Comparison of ENCODE assay signal across 25 cellular contexts in genomic region chr4:25013756-25014737, GRCh38. TPM values are rescaled to one million over a fixed set of nuclear protein-coding genes. Genes with fewer than 3 reads are reported as not detected.
DNase-seq lines count a peak whose midpoint lies in the region; ATAC-seq and TF ChIP-seq lines count a peak whose summit lies in the region.
"Had no signal": no experiment of that assay in that cellular context is flagged by ENCODE, and none has a peak within 500 bp of the region (broad histone marks: within the 10 kb centered on the region; RNA-seq: fewer than 3 reads in every experiment).

No MANE protein-coding gene starts in this region.

- no peak overlapping the region for H2BK120ac ChIP-seq in neuronal stem cell (ENCODE audit: low read depth, low read length)

- no peak for ATAC-seq in activated T-cell treated with anti-CD3 and anti-CD28 coated beads, Interleukin-2, amount 50 U/mL, for 72 hours (replicated peaks in 1 of 2)
- ATAC-seq in activated T-cell treated with anti-CD3 and anti-CD28 coated beads, Interleukin-2, amount 50 U/mL, for 4 hours: no peak
- ATAC-seq in HG03025 (IDR thresholded peaks at IDR 0.05; ENCODE audit: low FRiP score, unreplicated experiment): no peak
- no peak for ATAC-seq in natural killer cell treated with Interleukin-12 subunit alpha and Interleukin-12 subunit beta and Interleukin-15 and Interleukin-18, amount 100 ng/mL, for 72 hours
- ATAC-seq: stimulated activated naive CD8-positive, alpha-beta T cell treated with anti-CD3 and anti-CD28 coated beads, Interleukin-15, Interleukin-2, amounts not matched to agents 100 U/mL and 50 U/mL, for 24 hours had no signal

- H3K27ac Mint-ChIP-seq in activated T-cell treated with anti-CD3 and anti-CD28 coated beads, Interleukin-2, amount 50 U/mL, for 72 hours: peak overlapping the region; percentile 46
- H3K27ac Mint-ChIP-seq in natural killer cell treated with Interleukin-12 subunit alpha and Interleukin-12 subunit beta and Interleukin-15 and Interleukin-18, amount 100 ng/mL, for 72 hours: no peak overlapping the region
- H3K27ac Mint-ChIP-seq: activated CD4-positive, alpha-beta T cell treated with anti-CD3 and anti-CD28 coated beads, Interleukin-2, amount 10 ng/mL, durations not matched to agents 24 days and 14 days; CD4-positive, alpha-beta T cell; IgD-negative memory B cell had no signal

- no peaks in the 10 kb centered on the region for H4K20me1 ChIP-seq in hepatocyte (ENCODE audit: insufficient read depth, poor library complexity, severe bottlenecking)

- no peak overlapping the region for H2BK5ac ChIP-seq in neuronal stem cell (ENCODE audit: low read length)

- H2BK12ac ChIP-seq in neuronal stem cell (ENCODE audit: low read length): no peak overlapping the region

- no peak overlapping the region for H3K4ac ChIP-seq in neuronal stem cell (ENCODE audit: low read length)

- 62% methylated on average over 8 of the region's 9 CpGs for WGBS in hepatocyte (ENCODE audit: low lambda C conversion rate, missing lambda C conversion rate)
- WGBS in neuronal stem cell (ENCODE audit: extremely low coverage in 2 of 2, insufficient read length in 2 of 2, insufficient replicate concordance in 1 of 2), 2 donors: no CpG with 5 or more reads among the region's 9 CpGs

- H3K27me3 Mint-ChIP-seq in activated T-cell treated with anti-CD3 and anti-CD28 coated beads, Interleukin-2, amount 50 U/mL, for 72 hours (ENCODE audit: low read depth): peaks cover 6% of the 10 kb centered on the region
- peaks cover 2% of the 10 kb centered on the region for H3K27me3 Mint-ChIP-seq in activated T-cell treated with anti-CD3 and anti-CD28 coated beads, Interleukin-2, amount 50 U/mL, for 4 hours (ENCODE audit: low read depth)
- peaks cover 12% of the 10 kb centered on the region in 2 donors for H3K27me3 Mint-ChIP-seq in natural killer cell treated with Interleukin-12 subunit alpha and Interleukin-12 subunit beta and Interleukin-15 and Interleukin-18, amount 100 ng/mL, for 72 hours

- H3K4me1 ChIP-seq in hepatocyte (ENCODE audit: insufficient read depth): peaks cover 7% of the 10 kb centered on the region
- H3K4me1 ChIP-seq in neuronal stem cell (ENCODE audit: control insufficient read depth in 2 of 2, insufficient read depth in 1 of 2, low read depth in 1 of 2, low read length in 2 of 2): peaks cover 1 to 6% of the 10 kb centered on the region in 2 donors

- no peaks in the 10 kb centered on the region for H3K79me2 ChIP-seq in hepatocyte

- H3K9me3 ChIP-seq in hepatocyte (ENCODE audit: low read depth) (no peaks in the 10 kb centered on the region), neuronal stem cell (replicated peaks in 1 of 2; ENCODE audit: control insufficient read depth in 2 of 2, insufficient read depth in 1 of 2, low read depth in 1 of 2, low read length in 2 of 2) (no peaks in the 10 kb centered on the region)
- H3K9me3 ChIP-seq: MG63, ovary had no signal

- H4K91ac ChIP-seq in neuronal stem cell (ENCODE audit: low read depth, low read length, poor library complexity): no peak overlapping the region

- no peak overlapping the region for H3K4me2 ChIP-seq in hepatocyte
- H3K4me2 ChIP-seq in neuronal stem cell (ENCODE audit: insufficient read depth, low read length, poor library complexity, severe bottlenecking): no peak overlapping the region

- no peak overlapping the region for H3K14ac ChIP-seq in neuronal stem cell (ENCODE audit: low read length)

- H2BK15ac ChIP-seq in neuronal stem cell (ENCODE audit: low read length): no peak overlapping the region

- no peaks in the 10 kb centered on the region for H3K9me2 ChIP-seq in hepatocyte (replicated peaks; ENCODE audit: insufficient read depth)

- no peak overlapping the region for H4K8ac ChIP-seq in neuronal stem cell (ENCODE audit: low read depth, low read length)

- H3K27ac ChIP-seq in hepatocyte: peak overlapping the region; percentile 54
- no peak overlapping the region for H3K27ac ChIP-seq in neuronal stem cell (replicated peaks; ENCODE audit: low read length)
- H3K27ac ChIP-seq: HL-60 had no signal

- no peaks in the 10 kb centered on the region for H3K79me1 ChIP-seq in neuronal stem cell (ENCODE audit: low read depth, low read length)

- H2AK5ac ChIP-seq in neuronal stem cell (ENCODE audit: low read depth, low read length): no peak overlapping the region

- no peak overlapping the region for H3K9ac ChIP-seq in neuronal stem cell (ENCODE audit: low read depth, low read length, poor library complexity)

- no peak for TF ChIP-seq CTCF in hepatocyte (IDR thresholded peaks at IDR 0.05; ENCODE audit: poor library complexity)

- H3K23ac ChIP-seq in neuronal stem cell (ENCODE audit: low read depth, low read length, poor library complexity): no peak overlapping the region

- no peak overlapping the region for H3K18ac ChIP-seq in neuronal stem cell (ENCODE audit: low read length)

- H3K4me1 Mint-ChIP-seq in activated T-cell treated with anti-CD3 and anti-CD28 coated beads, Interleukin-2, amount 50 U/mL, for 72 hours (ENCODE audit: low read depth): no peaks in the 10 kb centered on the region
- H3K4me1 Mint-ChIP-seq in activated T-cell treated with anti-CD3 and anti-CD28 coated beads, Interleukin-2, amount 50 U/mL, for 4 hours (ENCODE audit: low read depth): no peaks in the 10 kb centered on the region
- H3K4me1 Mint-ChIP-seq in natural killer cell treated with Interleukin-12 subunit alpha and Interleukin-12 subunit beta and Interleukin-15 and Interleukin-18, amount 100 ng/mL, for 72 hours (ENCODE audit: low read depth in 2 of 2): no peaks in the 10 kb centered on the region
- H3K4me1 Mint-ChIP-seq: activated CD4-positive, alpha-beta T cell treated with anti-CD3 and anti-CD28 coated beads, Interleukin-2, amount 10 ng/mL, durations not matched to agents 24 days and 14 days; IgD-negative memory B cell had no signal

- no peaks in the 10 kb centered on the region for H3K36me3 ChIP-seq in hepatocyte (replicated peaks; ENCODE audit: insufficient read depth, low read depth)
- H3K36me3 ChIP-seq in neuronal stem cell (replicated peaks in 1 of 2; ENCODE audit: control insufficient read depth in 2 of 2, insufficient read depth in 2 of 2, low read length in 2 of 2): no peaks in the 10 kb centered on the region
- H3K36me3 ChIP-seq: MG63, ovary had no signal

- H3K9me3 Mint-ChIP-seq in activated T-cell treated with anti-CD3 and anti-CD28 coated beads, Interleukin-2, amount 50 U/mL, for 72 hours: no peaks in the 10 kb centered on the region
- H3K9me3 Mint-ChIP-seq in activated T-cell treated with anti-CD3 and anti-CD28 coated beads, Interleukin-2, amount 50 U/mL, for 4 hours: no peaks in the 10 kb centered on the region
- H3K9me3 Mint-ChIP-seq in natural killer cell treated with Interleukin-12 subunit alpha and Interleukin-12 subunit beta and Interleukin-15 and Interleukin-18, amount 100 ng/mL, for 72 hours: no peaks in the 10 kb centered on the region
- H3K9me3 Mint-ChIP-seq: activated CD4-positive, alpha-beta T cell treated with anti-CD3 and anti-CD28 coated beads, Interleukin-2, amount 10 ng/mL, durations not matched to agents 24 days and 14 days; CD4-positive, alpha-beta T cell had no signal

- H3K4me3 Mint-ChIP-seq in activated T-cell treated with anti-CD3 and anti-CD28 coated beads, Interleukin-2, amount 50 U/mL, for 72 hours: no peak overlapping the region
- H3K4me3 Mint-ChIP-seq in activated T-cell treated with anti-CD3 and anti-CD28 coated beads, Interleukin-2, amount 50 U/mL, for 4 hours: no peak overlapping the region
- H3K4me3 Mint-ChIP-seq in natural killer cell treated with Interleukin-12 subunit alpha and Interleukin-12 subunit beta and Interleukin-15 and Interleukin-18, amount 100 ng/mL, for 72 hours: no peak overlapping the region
- H3K4me3 Mint-ChIP-seq: activated CD4-positive, alpha-beta T cell treated with anti-CD3 and anti-CD28 coated beads, Interleukin-2, amount 10 ng/mL, durations not matched to agents 24 days and 14 days; CD4-positive, alpha-beta T cell; IgD-negative memory B cell had no signal

- H2AFZ ChIP-seq in hepatocyte (no peak overlapping the region), neuronal stem cell (ENCODE audit: low read length) (no peak overlapping the region)

- no peaks in the 10 kb centered on the region for H3K36me3 Mint-ChIP-seq in activated T-cell treated with anti-CD3 and anti-CD28 coated beads, Interleukin-2, amount 50 U/mL, for 72 hours (ENCODE audit: insufficient read depth in 2 of 2)
- no peaks in the 10 kb centered on the region for H3K36me3 Mint-ChIP-seq in activated T-cell treated with anti-CD3 and anti-CD28 coated beads, Interleukin-2, amount 50 U/mL, for 4 hours (ENCODE audit: insufficient read depth)
- no peaks in the 10 kb centered on the region for H3K36me3 Mint-ChIP-seq in natural killer cell treated with Interleukin-12 subunit alpha and Interleukin-12 subunit beta and Interleukin-15 and Interleukin-18, amount 100 ng/mL, for 72 hours
- H3K36me3 Mint-ChIP-seq: IgD-negative memory B cell had no signal

- no peak for DNase-seq in activated T-cell treated with anti-CD3 and anti-CD28 coated beads, Interleukin-2, amount 50 U/mL, for 72 hours
- DNase-seq in activated T-cell treated with anti-CD3 and anti-CD28 coated beads, Interleukin-2, amount 50 U/mL, for 4 hours: no peak
- DNase-seq in hepatocyte (ENCODE audit: low spot score) (peak; percentile 36), retina (peak; percentile 16), ecto neural progenitor cell (ENCODE audit: low spot score) (no peak), neuronal stem cell (ENCODE audit: low spot score) (no peak)
- DNase-seq in natural killer cell treated with Interleukin-12 subunit alpha and Interleukin-12 subunit beta and Interleukin-15 and Interleukin-18, amount 100 ng/mL, for 72 hours (ENCODE audit: low spot score): no peak
- DNase-seq: activated CD4-positive, alpha-beta T cell treated with anti-CD3 and anti-CD28 coated beads, Interleukin-2, amount 10 ng/mL, durations not matched to agents 24 days and 14 days; activated CD8-positive, alpha-beta memory T cell treated with anti-CD3 and anti-CD28 coated beads, Interleukin-2, amount 50 U/mL, for 48 hours; activated gamma-delta T cell; CD4-positive, alpha-beta T cell; DMS79; erythroblast; HCEC 1CT; MG63; NCI-H1694 treated with DMSO at 0.1 percent for 48 hours; Right ventricle myocardium superior; stimulated activated CD4-positive, alpha-beta T cell treated with anti-CD3 and anti-CD28 coated beads, Interleukin-2, amount 100 ng/mL, for 24 hours; stimulated activated naive CD8-positive, alpha-beta T cell treated with anti-CD3 and anti-CD28 coated beads, Interleukin-15, Interleukin-2, amounts not matched to agents 100 U/mL and 50 U/mL, for 24 hours had no signal

- H3K27me3 ChIP-seq in hepatocyte (no peaks in the 10 kb centered on the region), neuronal stem cell (ENCODE audit: control insufficient read depth in 3 of 3, insufficient read depth in 3 of 3, low read depth in 1 of 3, low read length in 3 of 3) (no peaks in the 10 kb centered on the region)
- H3K27me3 ChIP-seq: MG63, ovary had no signal

- H3K4me3 ChIP-seq in hepatocyte (no peak overlapping the region), neuronal stem cell (ENCODE audit: low read length in 2 of 2) (no peak overlapping the region)
- H3K4me3 ChIP-seq: MG63, ovary had no signal

RNA-seq across cellular contexts. Expression of gene LGI2, which starts 16.7 kb away (rescaled TPM):
- total RNA-seq in activated T-cell treated with anti-CD3 and anti-CD28 coated beads, Interleukin-2, amount 50 U/mL, for 72 hours: not detected
- not detected for total RNA-seq in activated T-cell treated with anti-CD3 and anti-CD28 coated beads, Interleukin-2, amount 50 U/mL, for 4 hours
- total RNA-seq in hepatocyte: 0.60 and 3.6 TPM in 2 replicates
- 0.89 and 1.7 TPM in 2 replicates for polyA plus RNA-seq in hepatocyte
- 1.9 TPM for polyA plus RNA-seq in neuronal stem cell (2013, experiment 1 of 2)
- polyA plus RNA-seq in neuronal stem cell (2013, experiment 2 of 2): 2.0 TPM
- total RNA-seq in natural killer cell treated with Interleukin-12 subunit alpha and Interleukin-12 subunit beta and Interleukin-15 and Interleukin-18, amount 100 ng/mL, for 72 hours: not detected
- total RNA-seq: activated CD4-positive, alpha-beta T cell treated with anti-CD3 and anti-CD28 coated beads, Interleukin-2, amount 10 ng/mL, durations not matched to agents 24 days and 14 days; CD4-positive, alpha-beta T cell; glomerular endothelial cell had no signal
- polyA plus RNA-seq: AG04450, IgD-negative memory B cell had no signal

Comparison
In these comparisons a context has a peak if more than half of its experiments do, and no peak if none do; other contexts are left out.
1. DNase-seq: peak in hepatocyte (single experiment) and retina (single experiment); none in activated T-cell treated with anti-CD3 and anti-CD28 coated beads, Interleukin-2, amount 50 U/mL, for 72 hours (0 of 2), activated T-cell treated with anti-CD3 and anti-CD28 coated beads, Interleukin-2, amount 50 U/mL, for 4 hours (single experiment), ecto neural progenitor cell (single experiment), neuronal stem cell (single experiment) and natural killer cell treated with Interleukin-12 subunit alpha and Interleukin-12 subunit beta and Interleukin-15 and Interleukin-18, amount 100 ng/mL, for 72 hours (single experiment).